ENCODE assay signal across 1 cellular context in genomic region chr5:78677777-78678668, GRCh38.
TF ChIP-seq lines count a peak whose summit lies in the region.

No MANE protein-coding gene starts in this region.

TF ChIP-seq in K562, 482 proteins besides CTCF, POLR2A, EP300 and RAD21 (continued from another document):
- TF ChIP-seq ZNF280B (CRISPR knock-in tag; IDR thresholded peaks at IDR 0.05) (no peak), GATAD2A (IDR thresholded peaks at IDR 0.05) (no peak), CHCHD3 (CRISPR knock-in tag; IDR thresholded peaks at IDR 0.05) (no peak), MAX (CRISPR knock-in tag; IDR thresholded peaks at IDR 0.05) (no peak), ASH1L (IDR thresholded peaks at IDR 0.05; ENCODE audit: borderline replicate concordance, low read depth, partially characterized antibody) (no peak), STAT5B (CRISPR knock-in tag; IDR thresholded peaks at IDR 0.05) (no peak), GABPA (tag; conservative IDR thresholded peaks at IDR 0.05; ENCODE audit: low read depth) (peak; percentile 45; the same call in 1 of the 2 replicates), HES1 (IDR thresholded peaks at IDR 0.05; ENCODE audit: low read depth) (no peak; the same call in 1 of the 2 replicates), HNRNPLL (IDR thresholded peaks at IDR 0.05; ENCODE audit: low read depth, low read length, poor library complexity, severe bottlenecking) (no peak), ETV6 (IDR thresholded peaks at IDR 0.05; ENCODE audit: borderline replicate concordance in 1 of 2, low read depth in 2 of 2, low read length in 1 of 2) (no peak), ETV6 (CRISPR knock-in tag; IDR thresholded peaks at IDR 0.05; ENCODE audit: borderline replicate concordance) (no peak), ELF4 (CRISPR knock-in tag; IDR thresholded peaks at IDR 0.05) (no peak), ZFP30 (CRISPR knock-in tag; IDR thresholded peaks at IDR 0.05; ENCODE audit: borderline replicate concordance) (no peak), RNF219 (CRISPR knock-in tag; IDR thresholded peaks at IDR 0.05) (no peak), ZNF668 (CRISPR knock-in tag; IDR thresholded peaks at IDR 0.05) (no peak), ATF3 (IDR thresholded peaks at IDR 0.05) (peak; percentile 82), ATF3 (CRISPR knock-in tag; conservative IDR thresholded peaks at IDR 0.05) (no peak), HOXB6 (CRISPR knock-in tag; IDR thresholded peaks at IDR 0.05; ENCODE audit: borderline replicate concordance) (no peak), KDM1A (IDR thresholded peaks at IDR 0.05) (no peak), FOXO4 (CRISPR knock-in tag; IDR thresholded peaks at IDR 0.05) (no peak), KLF13 (tag; IDR thresholded peaks at IDR 0.05; ENCODE audit: borderline replicate concordance, low read depth) (no peak), ZNF316 (IDR thresholded peaks at IDR 0.05) (no peak), ZNF282 (CRISPR knock-in tag; IDR thresholded peaks at IDR 0.05) (no peak), SFPQ (IDR thresholded peaks at IDR 0.05; ENCODE audit: low read depth, low read length) (no peak), MAFK (IDR thresholded peaks at IDR 0.05; ENCODE audit: low read length) (no peak), GMEB1 (CRISPR knock-in tag; IDR thresholded peaks at IDR 0.05) (no peak), SMARCA5 (IDR thresholded peaks at IDR 0.05) (no peak), SMARCB1 (IDR thresholded peaks at IDR 0.05; ENCODE audit: insufficient read length, low read depth) (no peak), MXD1 (CRISPR knock-in tag; IDR thresholded peaks at IDR 0.05; ENCODE audit: borderline replicate concordance, poor library complexity, severe bottlenecking) (no peak), FUS (optimal IDR thresholded peaks at IDR 0.05; ENCODE audit: low read depth, low read length) (no peak), SAFB2 (IDR thresholded peaks at IDR 0.05; ENCODE audit: borderline replicate concordance, low read depth, low read length, severe bottlenecking) (no peak), RFX7 (CRISPR knock-in tag; IDR thresholded peaks at IDR 0.05) (no peak), ZNF121 (CRISPR knock-in tag; conservative IDR thresholded peaks at IDR 0.05) (no peak), FOXA1 (IDR thresholded peaks at IDR 0.05; ENCODE audit: borderline replicate concordance) (no peak), CHD2 (IDR thresholded peaks at IDR 0.05; ENCODE audit: low read depth, low read length) (no peak), FOSL1 (tag; conservative IDR thresholded peaks at IDR 0.05) (peak; percentile 78), ZNF644 (tag; IDR thresholded peaks at IDR 0.05; ENCODE audit: low read depth) (no peak), SMC3 (conservative IDR thresholded peaks at IDR 0.05; ENCODE audit: insufficient read depth, low read depth, low read length) (no peak), SOX6 (IDR thresholded peaks at IDR 0.05) (peak; percentile 60), SLC30A9 (CRISPR knock-in tag; IDR thresholded peaks at IDR 0.05) (no peak), CBX2 (IDR thresholded peaks at IDR 0.05; ENCODE audit: insufficient read depth, low read length, poor library complexity, severe bottlenecking) (no peak), HMG20B (CRISPR knock-in tag; IDR thresholded peaks at IDR 0.05) (no peak), CREB1 (IDR thresholded peaks at IDR 0.05) (no peak), CREB1 (CRISPR knock-in tag; IDR thresholded peaks at IDR 0.05) (no peak), PREB (CRISPR knock-in tag; IDR thresholded peaks at IDR 0.05) (no peak), SNAPC5 (CRISPR knock-in tag; IDR thresholded peaks at IDR 0.05) (no peak), PCBP2 (IDR thresholded peaks at IDR 0.05; ENCODE audit: low read depth, low read length, poor library complexity, severe bottlenecking) (no peak), CC2D1A (IDR thresholded peaks at IDR 0.05) (no peak), KAT2B (IDR thresholded peaks at IDR 0.05; ENCODE audit: low read depth, low read length) (no peak), RBM17 (IDR thresholded peaks at IDR 0.05; ENCODE audit: borderline replicate concordance, low read depth, low read length) (no peak), MCM3 (IDR thresholded peaks at IDR 0.05) (no peak)
